Comparison of ENCODE assay signal across 1 cellular context in the genomic region with DNA sequence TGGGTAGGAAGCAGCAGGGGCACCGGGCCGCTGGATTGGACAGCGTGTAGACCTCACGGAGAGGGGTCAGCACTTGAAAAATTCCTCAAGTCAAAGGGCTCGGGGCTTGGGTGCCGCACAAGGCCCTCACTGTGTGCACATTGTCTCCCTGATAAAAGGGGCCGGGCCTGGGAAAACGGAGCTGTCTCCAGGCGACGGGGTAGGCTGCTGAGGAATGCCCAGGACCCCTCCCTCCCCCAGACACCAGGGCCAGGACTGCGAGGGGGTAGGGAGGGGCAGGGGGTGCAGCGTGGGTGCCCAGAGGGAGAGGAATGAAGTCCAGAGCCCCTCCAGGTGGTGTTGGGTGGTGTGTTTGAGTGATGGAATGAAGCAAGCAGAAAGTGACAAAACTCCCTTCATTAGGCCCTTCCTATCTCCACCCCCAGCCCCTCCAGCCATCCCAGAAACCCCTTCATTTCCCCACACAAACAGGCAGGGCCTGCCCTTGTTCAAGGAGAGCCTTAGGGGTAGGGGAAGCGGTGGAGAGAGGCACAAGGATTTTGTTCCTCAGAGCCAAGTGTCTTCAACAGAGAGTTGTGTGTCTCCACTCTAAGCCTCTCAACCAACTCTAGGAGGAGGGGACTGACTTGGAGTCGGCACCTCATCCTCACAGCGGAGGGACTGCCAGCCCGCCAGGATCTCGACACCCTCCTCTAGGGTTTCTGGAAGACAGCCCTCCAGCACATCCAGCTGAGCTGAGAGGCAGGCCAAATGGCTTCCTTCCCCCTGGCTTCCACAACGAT.
TF ChIP-seq lines count a peak whose summit lies in the region.

No MANE protein-coding gene starts in this region.

TF ChIP-seq in GM23338, 12 proteins besides CTCF, POLR2A, EP300 and RAD21 (continued from another document):
- TF ChIP-seq, protein P1, sequence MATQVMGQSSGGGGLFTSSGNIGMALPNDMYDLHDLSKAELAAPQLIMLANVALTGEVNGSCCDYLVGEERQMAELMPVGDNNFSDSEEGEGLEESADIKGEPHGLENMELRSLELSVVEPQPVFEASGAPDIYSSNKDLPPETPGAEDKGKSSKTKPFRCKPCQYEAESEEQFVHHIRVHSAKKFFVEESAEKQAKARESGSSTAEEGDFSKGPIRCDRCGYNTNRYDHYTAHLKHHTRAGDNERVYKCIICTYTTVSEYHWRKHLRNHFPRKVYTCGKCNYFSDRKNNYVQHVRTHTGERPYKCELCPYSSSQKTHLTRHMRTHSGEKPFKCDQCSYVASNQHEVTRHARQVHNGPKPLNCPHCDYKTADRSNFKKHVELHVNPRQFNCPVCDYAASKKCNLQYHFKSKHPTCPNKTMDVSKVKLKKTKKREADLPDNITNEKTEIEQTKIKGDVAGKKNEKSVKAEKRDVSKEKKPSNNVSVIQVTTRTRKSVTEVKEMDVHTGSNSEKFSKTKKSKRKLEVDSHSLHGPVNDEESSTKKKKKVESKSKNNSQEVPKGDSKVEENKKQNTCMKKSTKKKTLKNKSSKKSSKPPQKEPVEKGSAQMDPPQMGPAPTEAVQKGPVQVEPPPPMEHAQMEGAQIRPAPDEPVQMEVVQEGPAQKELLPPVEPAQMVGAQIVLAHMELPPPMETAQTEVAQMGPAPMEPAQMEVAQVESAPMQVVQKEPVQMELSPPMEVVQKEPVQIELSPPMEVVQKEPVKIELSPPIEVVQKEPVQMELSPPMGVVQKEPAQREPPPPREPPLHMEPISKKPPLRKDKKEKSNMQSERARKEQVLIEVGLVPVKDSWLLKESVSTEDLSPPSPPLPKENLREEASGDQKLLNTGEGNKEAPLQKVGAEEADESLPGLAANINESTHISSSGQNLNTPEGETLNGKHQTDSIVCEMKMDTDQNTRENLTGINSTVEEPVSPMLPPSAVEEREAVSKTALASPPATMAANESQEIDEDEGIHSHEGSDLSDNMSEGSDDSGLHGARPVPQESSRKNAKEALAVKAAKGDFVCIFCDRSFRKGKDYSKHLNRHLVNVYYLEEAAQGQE (IDR thresholded peaks at IDR 0.05; ENCODE audit: unreplicated experiment) = no peak
- TF ChIP-seq POLR2AphosphoS5 (IDR thresholded peaks at IDR 0.05; ENCODE audit: low read depth) (no peak), ZNF331 (CRISPR knock-in tag; IDR thresholded peaks at IDR 0.05; ENCODE audit: low read depth) (no peak), STAT1 (IDR thresholded peaks at IDR 0.05; ENCODE audit: unreplicated experiment) (no peak), CREB1 (CRISPR knock-in tag; IDR thresholded peaks at IDR 0.05; ENCODE audit: low read depth) (no peak), NANOG (IDR thresholded peaks at IDR 0.05; ENCODE audit: borderline replicate concordance) (no peak), JUNB (IDR thresholded peaks at IDR 0.05; ENCODE audit: unreplicated experiment) (no peak), EZH2 (IDR thresholded peaks at IDR 0.05; ENCODE audit: low read depth, unreplicated experiment) (no peak), ZNF114 (CRISPR knock-in tag; IDR thresholded peaks at IDR 0.05) (no peak)
- TF ChIP-seq, protein P2, sequence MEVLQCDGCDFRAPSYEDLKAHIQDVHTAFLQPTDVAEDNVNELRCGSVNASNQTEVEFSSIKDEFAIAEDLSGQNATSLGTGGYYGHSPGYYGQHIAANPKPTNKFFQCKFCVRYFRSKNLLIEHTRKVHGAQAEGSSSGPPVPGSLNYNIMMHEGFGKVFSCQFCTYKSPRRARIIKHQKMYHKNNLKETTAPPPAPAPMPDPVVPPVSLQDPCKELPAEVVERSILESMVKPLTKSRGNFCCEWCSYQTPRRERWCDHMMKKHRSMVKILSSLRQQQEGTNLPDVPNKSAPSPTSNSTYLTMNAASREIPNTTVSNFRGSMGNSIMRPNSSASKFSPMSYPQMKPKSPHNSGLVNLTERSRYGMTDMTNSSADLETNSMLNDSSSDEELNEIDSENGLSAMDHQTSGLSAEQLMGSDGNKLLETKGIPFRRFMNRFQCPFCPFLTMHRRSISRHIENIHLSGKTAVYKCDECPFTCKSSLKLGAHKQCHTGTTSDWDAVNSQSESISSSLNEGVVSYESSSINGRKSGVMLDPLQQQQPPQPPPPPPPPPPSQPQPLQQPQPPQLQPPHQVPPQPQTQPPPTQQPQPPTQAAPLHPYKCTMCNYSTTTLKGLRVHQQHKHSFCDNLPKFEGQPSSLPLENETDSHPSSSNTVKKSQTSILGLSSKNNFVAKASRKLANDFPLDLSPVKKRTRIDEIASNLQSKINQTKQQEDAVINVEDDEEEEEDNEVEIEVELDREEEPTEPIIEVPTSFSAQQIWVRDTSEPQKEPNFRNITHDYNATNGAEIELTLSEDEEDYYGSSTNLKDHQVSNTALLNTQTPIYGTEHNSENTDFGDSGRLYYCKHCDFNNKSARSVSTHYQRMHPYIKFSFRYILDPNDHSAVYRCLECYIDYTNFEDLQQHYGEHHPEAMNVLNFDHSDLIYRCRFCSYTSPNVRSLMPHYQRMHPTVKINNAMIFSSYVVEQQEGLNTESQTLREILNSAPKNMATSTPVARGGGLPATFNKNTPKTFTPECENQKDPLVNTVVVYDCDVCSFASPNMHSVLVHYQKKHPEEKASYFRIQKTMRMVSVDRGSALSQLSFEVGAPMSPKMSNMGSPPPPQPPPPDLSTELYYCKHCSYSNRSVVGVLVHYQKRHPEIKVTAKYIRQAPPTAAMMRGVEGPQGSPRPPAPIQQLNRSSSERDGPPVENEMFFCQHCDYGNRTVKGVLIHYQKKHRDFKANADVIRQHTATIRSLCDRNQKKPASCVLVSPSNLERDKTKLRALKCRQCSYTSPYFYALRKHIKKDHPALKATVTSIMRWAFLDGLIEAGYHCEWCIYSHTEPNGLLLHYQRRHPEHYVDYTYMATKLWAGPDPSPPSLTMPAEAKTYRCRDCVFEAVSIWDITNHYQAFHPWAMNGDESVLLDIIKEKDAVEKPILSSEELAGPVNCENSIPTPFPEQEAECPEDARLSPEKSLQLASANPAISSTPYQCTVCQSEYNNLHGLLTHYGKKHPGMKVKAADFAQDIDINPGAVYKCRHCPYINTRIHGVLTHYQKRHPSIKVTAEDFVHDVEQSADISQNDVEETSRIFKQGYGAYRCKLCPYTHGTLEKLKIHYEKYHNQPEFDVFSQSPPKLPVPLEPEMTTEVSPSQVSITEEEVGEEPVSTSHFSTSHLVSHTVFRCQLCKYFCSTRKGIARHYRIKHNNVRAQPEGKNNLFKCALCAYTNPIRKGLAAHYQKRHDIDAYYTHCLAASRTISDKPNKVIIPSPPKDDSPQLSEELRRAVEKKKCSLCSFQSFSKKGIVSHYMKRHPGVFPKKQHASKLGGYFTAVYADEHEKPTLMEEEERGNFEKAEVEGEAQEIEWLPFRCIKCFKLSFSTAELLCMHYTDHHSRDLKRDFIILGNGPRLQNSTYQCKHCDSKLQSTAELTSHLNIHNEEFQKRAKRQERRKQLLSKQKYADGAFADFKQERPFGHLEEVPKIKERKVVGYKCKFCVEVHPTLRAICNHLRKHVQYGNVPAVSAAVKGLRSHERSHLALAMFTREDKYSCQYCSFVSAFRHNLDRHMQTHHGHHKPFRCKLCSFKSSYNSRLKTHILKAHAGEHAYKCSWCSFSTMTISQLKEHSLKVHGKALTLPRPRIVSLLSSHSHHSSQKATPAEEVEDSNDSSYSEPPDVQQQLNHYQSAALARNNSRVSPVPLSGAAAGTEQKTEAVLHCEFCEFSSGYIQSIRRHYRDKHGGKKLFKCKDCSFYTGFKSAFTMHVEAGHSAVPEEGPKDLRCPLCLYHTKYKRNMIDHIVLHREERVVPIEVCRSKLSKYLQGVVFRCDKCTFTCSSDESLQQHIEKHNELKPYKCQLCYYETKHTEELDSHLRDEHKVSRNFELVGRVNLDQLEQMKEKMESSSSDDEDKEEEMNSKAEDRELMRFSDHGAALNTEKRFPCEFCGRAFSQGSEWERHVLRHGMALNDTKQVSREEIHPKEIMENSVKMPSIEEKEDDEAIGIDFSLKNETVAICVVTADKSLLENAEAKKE (CRISPR knock-in tag; IDR thresholded peaks at IDR 0.05) = no peak
